ENCODE assay signal across 1 cellular context in the genomic region with DNA sequence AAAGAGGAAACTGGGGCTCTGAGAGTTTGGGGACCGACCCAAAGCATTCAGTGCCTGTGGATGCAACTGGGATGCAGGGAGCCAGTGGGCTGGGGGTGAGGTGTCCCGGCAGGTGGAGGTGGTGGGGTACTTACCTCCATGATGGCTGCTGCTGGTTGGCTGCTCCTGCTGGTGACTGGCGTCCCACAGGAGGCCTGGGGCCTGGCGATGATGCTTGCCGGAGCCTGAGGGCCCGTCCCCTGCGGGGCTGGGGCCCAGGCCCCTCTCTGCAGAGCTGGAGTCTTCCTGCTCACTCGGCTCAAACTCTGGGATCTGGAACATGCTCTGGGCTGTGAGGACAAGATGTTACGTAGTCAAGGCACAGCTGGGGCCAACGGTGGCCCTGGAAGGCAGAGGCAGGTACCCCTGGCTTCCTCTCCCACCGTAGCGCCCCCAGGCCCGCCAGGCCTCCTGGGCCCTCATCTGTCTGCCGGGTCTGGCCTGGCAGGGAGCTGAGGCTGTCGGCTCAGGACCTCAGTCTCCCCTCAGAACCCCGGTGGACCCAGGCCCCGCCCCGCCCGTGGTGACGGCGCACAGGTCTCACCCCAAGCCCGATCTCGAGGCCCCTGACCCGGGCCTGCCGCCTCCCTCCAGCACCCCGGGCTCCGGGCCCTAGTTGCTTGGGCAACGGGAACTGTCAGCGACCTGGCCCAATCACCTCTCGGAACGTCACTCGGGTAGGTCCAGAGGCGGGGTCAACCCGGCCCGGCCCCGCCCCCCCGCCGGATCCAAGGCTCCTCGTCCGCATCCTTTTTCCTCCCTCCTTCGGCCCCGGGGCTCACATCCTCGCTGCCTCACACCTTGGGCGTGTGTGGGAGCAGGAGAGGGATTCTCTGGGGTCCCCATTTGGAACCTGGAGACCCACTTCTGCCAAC.
TF ChIP-seq lines count a peak whose summit lies in the region.

A gene (minus strand): TSS at position 618 of the 914 bp plus-strand sequence. CDS start 297 bp downstream, at position 321.

TF ChIP-seq in HepG2, 621 proteins besides CTCF, POLR2A, EP300 and RAD21 (continued from another document and continues in another):
- TF ChIP-seq, protein P1, sequence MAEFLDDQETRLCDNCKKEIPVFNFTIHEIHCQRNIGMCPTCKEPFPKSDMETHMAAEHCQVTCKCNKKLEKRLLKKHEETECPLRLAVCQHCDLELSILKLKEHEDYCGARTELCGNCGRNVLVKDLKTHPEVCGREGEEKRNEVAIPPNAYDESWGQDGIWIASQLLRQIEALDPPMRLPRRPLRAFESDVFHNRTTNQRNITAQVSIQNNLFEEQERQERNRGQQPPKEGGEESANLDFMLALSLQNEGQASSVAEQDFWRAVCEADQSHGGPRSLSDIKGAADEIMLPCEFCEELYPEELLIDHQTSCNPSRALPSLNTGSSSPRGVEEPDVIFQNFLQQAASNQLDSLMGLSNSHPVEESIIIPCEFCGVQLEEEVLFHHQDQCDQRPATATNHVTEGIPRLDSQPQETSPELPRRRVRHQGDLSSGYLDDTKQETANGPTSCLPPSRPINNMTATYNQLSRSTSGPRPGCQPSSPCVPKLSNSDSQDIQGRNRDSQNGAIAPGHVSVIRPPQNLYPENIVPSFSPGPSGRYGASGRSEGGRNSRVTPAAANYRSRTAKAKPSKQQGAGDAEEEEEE (CRISPR knock-in tag; IDR thresholded peaks at IDR 0.05; ENCODE audit: borderline replicate concordance), result no peak
- TF ChIP-seq ZNF136 (CRISPR knock-in tag; IDR thresholded peaks at IDR 0.05; ENCODE audit: low read depth) (no peak), SMAD3 (CRISPR knock-in tag; IDR thresholded peaks at IDR 0.05) (no peak), RARG (CRISPR knock-in tag; IDR thresholded peaks at IDR 0.05; ENCODE audit: low read depth) (no peak), ZFY (CRISPR knock-in tag; IDR thresholded peaks at IDR 0.05) (peak; percentile 84), HOXA9 (CRISPR knock-in tag; IDR thresholded peaks at IDR 0.05; ENCODE audit: borderline replicate concordance) (no peak), SMAD1 (CRISPR knock-in tag; IDR thresholded peaks at IDR 0.05; ENCODE audit: borderline replicate concordance, low read depth) (peak; percentile 34; the same call in 1 of the 2 replicates), AGO1 (IDR thresholded peaks at IDR 0.05; ENCODE audit: low read depth, low read length, poor library complexity, severe bottlenecking) (peak; percentile 90), ATM (IDR thresholded peaks at IDR 0.05; ENCODE audit: borderline replicate concordance) (no peak), NONO (IDR thresholded peaks at IDR 0.05) (no peak), NONO (CRISPR knock-in tag; conservative IDR thresholded peaks at IDR 0.05) (no peak), SMARCC2 (IDR thresholded peaks at IDR 0.05) (no peak), GABPB1 (CRISPR knock-in tag; IDR thresholded peaks at IDR 0.05) (peak; percentile 77; the same call in 1 of the 2 replicates), BCL6 (CRISPR knock-in tag; IDR thresholded peaks at IDR 0.05) (no peak), GATAD1 (CRISPR knock-in tag; IDR thresholded peaks at IDR 0.05) (peak; percentile 25; the same call in 1 of the 2 replicates), ELF3 (CRISPR knock-in tag; IDR thresholded peaks at IDR 0.05) (no peak), ARHGAP35 (CRISPR knock-in tag; IDR thresholded peaks at IDR 0.05; ENCODE audit: borderline replicate concordance) (0 out of 2 replicates have a peak, but pooled peaks have one; percentile 26), ZNF850 (CRISPR knock-in tag; conservative IDR thresholded peaks at IDR 0.05) (peak; percentile 65; the same call in 1 of the 2 replicates), KMT2A (CRISPR knock-in tag; IDR thresholded peaks at IDR 0.05) (no peak), ETV6 (CRISPR knock-in tag; conservative IDR thresholded peaks at IDR 0.05) (no peak), MTF1 (CRISPR knock-in tag; IDR thresholded peaks at IDR 0.05) (no peak), THAP11 (CRISPR knock-in tag; IDR thresholded peaks at IDR 0.05) (no peak), ZNF225 (CRISPR knock-in tag; IDR thresholded peaks at IDR 0.05) (peak; percentile 45; the same call in 1 of the 2 replicates), FOXP1 (IDR thresholded peaks at IDR 0.05) (no peak), FOXP1 (CRISPR knock-in tag; IDR thresholded peaks at IDR 0.05) (no peak), ZNF484 (CRISPR knock-in tag; IDR thresholded peaks at IDR 0.05; ENCODE audit: borderline replicate concordance, low read depth) (no peak), ZNF577 (CRISPR knock-in tag; IDR thresholded peaks at IDR 0.05; ENCODE audit: borderline replicate concordance, low read depth) (no peak), RNF2 (conservative IDR thresholded peaks at IDR 0.05; ENCODE audit: low read depth) (no peak), ZFP90 (CRISPR knock-in tag; IDR thresholded peaks at IDR 0.05; ENCODE audit: borderline replicate concordance) (no peak), ZNF263 (CRISPR knock-in tag; IDR thresholded peaks at IDR 0.05) (0 out of 2 replicates have a peak, but pooled peaks have one; percentile 2), ZNF333 (CRISPR knock-in tag; IDR thresholded peaks at IDR 0.05; ENCODE audit: borderline replicate concordance) (0 out of 2 replicates have a peak, but pooled peaks have one; percentile 4), CBX5 (CRISPR knock-in tag; IDR thresholded peaks at IDR 0.05; ENCODE audit: borderline replicate concordance) (no peak), ZNF264 (CRISPR knock-in tag; IDR thresholded peaks at IDR 0.05) (no peak), ZNF382 (CRISPR knock-in tag; IDR thresholded peaks at IDR 0.05; ENCODE audit: borderline replicate concordance) (no peak), RBM39 (IDR thresholded peaks at IDR 0.05; ENCODE audit: low read depth, low read length, poor library complexity, severe bottlenecking) (peak; percentile 72), FOXM1 (CRISPR knock-in tag; IDR thresholded peaks at IDR 0.05) (no peak), ZNF101 (CRISPR knock-in tag; IDR thresholded peaks at IDR 0.05; ENCODE audit: borderline replicate concordance, low read depth) (no peak)
- TF ChIP-seq, protein P2, sequence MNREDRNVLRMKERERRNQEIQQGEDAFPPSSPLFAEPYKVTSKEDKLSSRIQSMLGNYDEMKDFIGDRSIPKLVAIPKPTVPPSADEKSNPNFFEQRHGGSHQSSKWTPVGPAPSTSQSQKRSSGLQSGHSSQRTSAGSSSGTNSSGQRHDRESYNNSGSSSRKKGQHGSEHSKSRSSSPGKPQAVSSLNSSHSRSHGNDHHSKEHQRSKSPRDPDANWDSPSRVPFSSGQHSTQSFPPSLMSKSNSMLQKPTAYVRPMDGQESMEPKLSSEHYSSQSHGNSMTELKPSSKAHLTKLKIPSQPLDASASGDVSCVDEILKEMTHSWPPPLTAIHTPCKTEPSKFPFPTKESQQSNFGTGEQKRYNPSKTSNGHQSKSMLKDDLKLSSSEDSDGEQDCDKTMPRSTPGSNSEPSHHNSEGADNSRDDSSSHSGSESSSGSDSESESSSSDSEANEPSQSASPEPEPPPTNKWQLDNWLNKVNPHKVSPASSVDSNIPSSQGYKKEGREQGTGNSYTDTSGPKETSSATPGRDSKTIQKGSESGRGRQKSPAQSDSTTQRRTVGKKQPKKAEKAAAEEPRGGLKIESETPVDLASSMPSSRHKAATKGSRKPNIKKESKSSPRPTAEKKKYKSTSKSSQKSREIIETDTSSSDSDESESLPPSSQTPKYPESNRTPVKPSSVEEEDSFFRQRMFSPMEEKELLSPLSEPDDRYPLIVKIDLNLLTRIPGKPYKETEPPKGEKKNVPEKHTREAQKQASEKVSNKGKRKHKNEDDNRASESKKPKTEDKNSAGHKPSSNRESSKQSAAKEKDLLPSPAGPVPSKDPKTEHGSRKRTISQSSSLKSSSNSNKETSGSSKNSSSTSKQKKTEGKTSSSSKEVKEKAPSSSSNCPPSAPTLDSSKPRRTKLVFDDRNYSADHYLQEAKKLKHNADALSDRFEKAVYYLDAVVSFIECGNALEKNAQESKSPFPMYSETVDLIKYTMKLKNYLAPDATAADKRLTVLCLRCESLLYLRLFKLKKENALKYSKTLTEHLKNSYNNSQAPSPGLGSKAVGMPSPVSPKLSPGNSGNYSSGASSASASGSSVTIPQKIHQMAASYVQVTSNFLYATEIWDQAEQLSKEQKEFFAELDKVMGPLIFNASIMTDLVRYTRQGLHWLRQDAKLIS (CRISPR knock-in tag; IDR thresholded peaks at IDR 0.05), result no peak
- TF ChIP-seq, protein P3, sequence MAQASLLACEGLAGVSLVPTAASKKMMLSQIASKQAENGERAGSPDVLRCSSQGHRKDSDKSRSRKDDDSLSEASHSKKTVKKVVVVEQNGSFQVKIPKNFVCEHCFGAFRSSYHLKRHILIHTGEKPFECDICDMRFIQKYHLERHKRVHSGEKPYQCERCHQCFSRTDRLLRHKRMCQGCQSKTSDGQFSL (CRISPR knock-in tag; IDR thresholded peaks at IDR 0.05), result no peak
- TF ChIP-seq, protein P4, sequence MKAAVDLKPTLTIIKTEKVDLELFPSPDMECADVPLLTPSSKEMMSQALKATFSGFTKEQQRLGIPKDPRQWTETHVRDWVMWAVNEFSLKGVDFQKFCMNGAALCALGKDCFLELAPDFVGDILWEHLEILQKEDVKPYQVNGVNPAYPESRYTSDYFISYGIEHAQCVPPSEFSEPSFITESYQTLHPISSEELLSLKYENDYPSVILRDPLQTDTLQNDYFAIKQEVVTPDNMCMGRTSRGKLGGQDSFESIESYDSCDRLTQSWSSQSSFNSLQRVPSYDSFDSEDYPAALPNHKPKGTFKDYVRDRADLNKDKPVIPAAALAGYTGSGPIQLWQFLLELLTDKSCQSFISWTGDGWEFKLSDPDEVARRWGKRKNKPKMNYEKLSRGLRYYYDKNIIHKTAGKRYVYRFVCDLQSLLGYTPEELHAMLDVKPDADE (CRISPR knock-in tag; IDR thresholded peaks at IDR 0.05), result no peak
- TF ChIP-seq, protein P5, sequence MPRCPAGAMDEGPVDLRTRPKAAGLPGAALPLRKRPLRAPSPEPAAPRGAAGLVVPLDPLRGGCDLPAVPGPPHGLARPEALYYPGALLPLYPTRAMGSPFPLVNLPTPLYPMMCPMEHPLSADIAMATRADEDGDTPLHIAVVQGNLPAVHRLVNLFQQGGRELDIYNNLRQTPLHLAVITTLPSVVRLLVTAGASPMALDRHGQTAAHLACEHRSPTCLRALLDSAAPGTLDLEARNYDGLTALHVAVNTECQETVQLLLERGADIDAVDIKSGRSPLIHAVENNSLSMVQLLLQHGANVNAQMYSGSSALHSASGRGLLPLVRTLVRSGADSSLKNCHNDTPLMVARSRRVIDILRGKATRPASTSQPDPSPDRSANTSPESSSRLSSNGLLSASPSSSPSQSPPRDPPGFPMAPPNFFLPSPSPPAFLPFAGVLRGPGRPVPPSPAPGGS (CRISPR knock-in tag; IDR thresholded peaks at IDR 0.05), result 0 out of 2 replicates have a peak, but pooled peaks have one; percentile 15
- TF ChIP-seq, protein P6, sequence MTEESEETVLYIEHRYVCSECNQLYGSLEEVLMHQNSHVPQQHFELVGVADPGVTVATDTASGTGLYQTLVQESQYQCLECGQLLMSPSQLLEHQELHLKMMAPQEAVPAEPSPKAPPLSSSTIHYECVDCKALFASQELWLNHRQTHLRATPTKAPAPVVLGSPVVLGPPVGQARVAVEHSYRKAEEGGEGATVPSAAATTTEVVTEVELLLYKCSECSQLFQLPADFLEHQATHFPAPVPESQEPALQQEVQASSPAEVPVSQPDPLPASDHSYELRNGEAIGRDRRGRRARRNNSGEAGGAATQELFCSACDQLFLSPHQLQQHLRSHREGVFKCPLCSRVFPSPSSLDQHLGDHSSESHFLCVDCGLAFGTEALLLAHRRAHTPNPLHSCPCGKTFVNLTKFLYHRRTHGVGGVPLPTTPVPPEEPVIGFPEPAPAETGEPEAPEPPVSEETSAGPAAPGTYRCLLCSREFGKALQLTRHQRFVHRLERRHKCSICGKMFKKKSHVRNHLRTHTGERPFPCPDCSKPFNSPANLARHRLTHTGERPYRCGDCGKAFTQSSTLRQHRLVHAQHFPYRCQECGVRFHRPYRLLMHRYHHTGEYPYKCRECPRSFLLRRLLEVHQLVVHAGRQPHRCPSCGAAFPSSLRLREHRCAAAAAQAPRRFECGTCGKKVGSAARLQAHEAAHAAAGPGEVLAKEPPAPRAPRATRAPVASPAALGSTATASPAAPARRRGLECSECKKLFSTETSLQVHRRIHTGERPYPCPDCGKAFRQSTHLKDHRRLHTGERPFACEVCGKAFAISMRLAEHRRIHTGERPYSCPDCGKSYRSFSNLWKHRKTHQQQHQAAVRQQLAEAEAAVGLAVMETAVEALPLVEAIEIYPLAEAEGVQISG (CRISPR knock-in tag; IDR thresholded peaks at IDR 0.05), result no peak
- TF ChIP-seq, protein P7, sequence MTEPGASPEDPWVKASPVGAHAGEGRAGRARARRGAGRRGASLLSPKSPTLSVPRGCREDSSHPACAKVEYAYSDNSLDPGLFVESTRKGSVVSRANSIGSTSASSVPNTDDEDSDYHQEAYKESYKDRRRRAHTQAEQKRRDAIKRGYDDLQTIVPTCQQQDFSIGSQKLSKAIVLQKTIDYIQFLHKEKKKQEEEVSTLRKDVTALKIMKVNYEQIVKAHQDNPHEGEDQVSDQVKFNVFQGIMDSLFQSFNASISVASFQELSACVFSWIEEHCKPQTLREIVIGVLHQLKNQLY (CRISPR knock-in tag; IDR thresholded peaks at IDR 0.05), result no peak
- TF ChIP-seq, protein P8, sequence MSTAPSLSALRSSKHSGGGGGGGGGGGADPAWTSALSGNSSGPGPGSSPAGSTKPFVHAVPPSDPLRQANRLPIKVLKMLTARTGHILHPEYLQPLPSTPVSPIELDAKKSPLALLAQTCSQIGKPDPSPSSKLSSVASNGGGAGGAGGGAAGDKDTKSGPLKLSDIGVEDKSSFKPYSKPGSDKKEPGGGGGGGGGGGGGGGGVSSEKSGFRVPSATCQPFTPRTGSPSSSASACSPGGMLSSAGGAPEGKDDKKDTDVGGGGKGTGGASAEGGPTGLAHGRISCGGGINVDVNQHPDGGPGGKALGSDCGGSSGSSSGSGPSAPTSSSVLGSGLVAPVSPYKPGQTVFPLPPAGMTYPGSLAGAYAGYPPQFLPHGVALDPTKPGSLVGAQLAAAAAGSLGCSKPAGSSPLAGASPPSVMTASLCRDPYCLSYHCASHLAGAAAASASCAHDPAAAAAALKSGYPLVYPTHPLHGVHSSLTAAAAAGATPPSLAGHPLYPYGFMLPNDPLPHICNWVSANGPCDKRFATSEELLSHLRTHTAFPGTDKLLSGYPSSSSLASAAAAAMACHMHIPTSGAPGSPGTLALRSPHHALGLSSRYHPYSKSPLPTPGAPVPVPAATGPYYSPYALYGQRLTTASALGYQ (CRISPR knock-in tag; IDR thresholded peaks at IDR 0.05), result no peak
- TF ChIP-seq, protein P9, sequence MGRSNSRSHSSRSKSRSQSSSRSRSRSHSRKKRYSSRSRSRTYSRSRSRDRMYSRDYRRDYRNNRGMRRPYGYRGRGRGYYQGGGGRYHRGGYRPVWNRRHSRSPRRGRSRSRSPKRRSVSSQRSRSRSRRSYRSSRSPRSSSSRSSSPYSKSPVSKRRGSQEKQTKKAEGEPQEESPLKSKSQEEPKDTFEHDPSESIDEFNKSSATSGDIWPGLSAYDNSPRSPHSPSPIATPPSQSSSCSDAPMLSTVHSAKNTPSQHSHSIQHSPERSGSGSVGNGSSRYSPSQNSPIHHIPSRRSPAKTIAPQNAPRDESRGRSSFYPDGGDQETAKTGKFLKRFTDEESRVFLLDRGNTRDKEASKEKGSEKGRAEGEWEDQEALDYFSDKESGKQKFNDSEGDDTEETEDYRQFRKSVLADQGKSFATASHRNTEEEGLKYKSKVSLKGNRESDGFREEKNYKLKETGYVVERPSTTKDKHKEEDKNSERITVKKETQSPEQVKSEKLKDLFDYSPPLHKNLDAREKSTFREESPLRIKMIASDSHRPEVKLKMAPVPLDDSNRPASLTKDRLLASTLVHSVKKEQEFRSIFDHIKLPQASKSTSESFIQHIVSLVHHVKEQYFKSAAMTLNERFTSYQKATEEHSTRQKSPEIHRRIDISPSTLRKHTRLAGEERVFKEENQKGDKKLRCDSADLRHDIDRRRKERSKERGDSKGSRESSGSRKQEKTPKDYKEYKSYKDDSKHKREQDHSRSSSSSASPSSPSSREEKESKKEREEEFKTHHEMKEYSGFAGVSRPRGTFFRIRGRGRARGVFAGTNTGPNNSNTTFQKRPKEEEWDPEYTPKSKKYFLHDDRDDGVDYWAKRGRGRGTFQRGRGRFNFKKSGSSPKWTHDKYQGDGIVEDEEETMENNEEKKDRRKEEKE (IDR thresholded peaks at IDR 0.05), result no peak
